ENCODE assay signal across 15 cellular contexts in the genomic region with DNA sequence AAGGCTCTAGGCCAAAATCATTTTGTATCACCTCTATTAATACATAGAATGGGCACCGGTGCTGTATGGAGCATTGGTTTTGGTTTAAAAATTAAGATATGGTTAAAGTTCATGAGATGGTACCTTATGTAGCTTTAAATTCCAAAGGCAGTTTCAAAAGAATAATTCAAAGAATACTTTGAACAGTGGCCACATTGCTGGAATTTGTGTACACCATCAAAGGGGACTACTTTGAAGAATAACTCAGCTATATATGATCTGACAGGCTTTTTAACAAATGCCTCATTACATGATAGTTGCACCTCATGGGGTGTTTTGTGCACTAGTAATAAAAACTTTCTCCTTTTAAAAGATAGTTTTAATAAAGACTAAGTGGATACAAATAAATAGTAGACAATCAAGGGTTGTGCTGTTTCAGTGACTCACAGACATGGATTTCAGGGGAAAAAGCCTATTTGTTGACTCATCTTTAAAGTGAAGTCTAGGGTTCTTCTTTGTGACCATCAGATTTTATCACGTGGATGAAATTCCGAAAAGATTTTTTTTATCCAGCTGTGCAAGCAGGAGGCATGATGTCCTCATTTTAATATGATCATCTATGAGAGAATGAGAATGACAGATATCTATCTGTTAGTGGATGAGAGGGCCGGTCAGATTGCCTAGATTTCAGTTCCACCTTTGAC. TPM values are rescaled to one million over a fixed set of nuclear protein-coding genes. Genes with fewer than 3 reads are reported as not detected.
A peak's percentile ranks its signal among the peaks of the same experiment; 100 is the strongest.
DNase-seq lines count a peak whose midpoint lies in the region; ATAC-seq and TF ChIP-seq lines count a peak whose summit lies in the region.
"Had no signal": no experiment of that assay in that cellular context is flagged by ENCODE, and none has a peak within 500 bp of the region (broad histone marks: within the 10 kb centered on the region; RNA-seq: fewer than 3 reads in every experiment).

No MANE protein-coding gene starts in this region.

- peaks cover 9% of the 10 kb centered on the region for H3K9me3 ChIP-seq in adipocyte (ENCODE audit: control insufficient read depth, low read length)
- H3K9me3 ChIP-seq: ascending aorta had no signal

- peak overlapping the region; percentile 70 for H3K27ac ChIP-seq in ACC112 (ENCODE audit: low read depth, low read length)
- peak overlapping the region; percentile 8 for H3K27ac ChIP-seq in foreskin keratinocyte
- H3K27ac ChIP-seq: ascending aorta, VCaP had no signal

- H3K4me1 ChIP-seq in ACC112 (ENCODE audit: control insufficient read depth, insufficient read depth, low read length, unreplicated experiment) (peaks cover 22% of the 10 kb centered on the region), adipocyte (ENCODE audit: control insufficient read depth, insufficient read depth, low read length) (peaks cover 4% of the 10 kb centered on the region), foreskin keratinocyte (peaks cover 34% of the 10 kb centered on the region)
- H3K4me1 ChIP-seq: ascending aorta had no signal

- H3K27me3 ChIP-seq in ACC112 (ENCODE audit: insufficient read depth, low read length), result no peaks in the 10 kb centered on the region
- H3K27me3 ChIP-seq in adipocyte (replicated peaks; ENCODE audit: control insufficient read depth, insufficient read depth, low read length), result peaks cover 6% of the 10 kb centered on the region
- H3K27me3 ChIP-seq in foreskin keratinocyte, result no peaks in the 10 kb centered on the region
- H3K27me3 ChIP-seq: ascending aorta had no signal

- no peak for TF ChIP-seq CTCF in HFF-Myc (IDR thresholded peaks at IDR 0.05; ENCODE audit: low read depth, low read length, missing control alignments)
- no peak for TF ChIP-seq CTCF in foreskin keratinocyte (conservative IDR thresholded peaks at IDR 0.05)

- no peak overlapping the region for H3K9ac ChIP-seq in adipocyte (ENCODE audit: low read length)

- H3K4me3 ChIP-seq in ACC112 (ENCODE audit: low read depth, low read length) (0 out of 2 replicates have a peak overlapping the region, but pooled peaks have one; percentile 45), HFF-Myc (replicated peaks; ENCODE audit: low read depth, low read length) (no peak overlapping the region), adipocyte (ENCODE audit: low read length) (no peak overlapping the region)
- H3K4me3 ChIP-seq: ascending aorta, GM23338 had no signal

- peak; percentile 35 for DNase-seq in HFF-Myc (ENCODE audit: extremely low read depth, low read depth)
- DNase-seq in adipocyte (ENCODE audit: low read depth), result peak; percentile 63
- peak; percentile 56 to 80 for DNase-seq in foreskin keratinocyte
- DNase-seq in NCI-H1105 (lab: John Stamatoyannopoulos, UW), result no peak
- DNase-seq in SIG-M5 (lab: John Stamatoyannopoulos, UW), result no peak
- DNase-seq: C1 segment of cervical spinal cord, erythroblast, kidney, NCI-H187 had no signal

- H3K36me3 ChIP-seq in ACC112 (ENCODE audit: insufficient read depth, low read length) (no peaks in the 10 kb centered on the region), adipocyte (ENCODE audit: control insufficient read depth, insufficient read depth, low read length, severe bottlenecking) (no peaks in the 10 kb centered on the region)
- H3K36me3 ChIP-seq: ascending aorta had no signal

- ATAC-seq in foreskin keratinocyte (peak; percentile 93), HG02973 (IDR thresholded peaks at IDR 0.05; ENCODE audit: unreplicated experiment) (no peak), GM19452 (IDR thresholded peaks at IDR 0.05; ENCODE audit: unreplicated experiment) (no peak)
- ATAC-seq: GM23338 had no signal

- H3K79me2 ChIP-seq in ACC112 (ENCODE audit: control insufficient read depth, insufficient read depth, low read length, unreplicated experiment), result peaks cover 24% of the 10 kb centered on the region

- H2AFZ ChIP-seq in ACC112 (ENCODE audit: low read length, unreplicated experiment), result no peak overlapping the region
- H2AFZ ChIP-seq: GM23338 had no signal

RNA-seq across cellular contexts. Expression of gene MTM1, which starts 12.8 kb away (rescaled TPM):
- 10.2 and 11.4 TPM in 2 replicates for total RNA-seq in foreskin keratinocyte
- 3.1 and 3.5 TPM in 2 replicates for polyA plus RNA-seq in foreskin keratinocyte

Comparison
In these comparisons a context has a peak if more than half of its experiments do, and no peak if none do; other contexts are left out.
1. DNase-seq: peak in HFF-Myc (single experiment), adipocyte (single experiment) and foreskin keratinocyte (2 of 2); none in NCI-H1105 (single experiment) and SIG-M5 (single experiment).